1 cellular context compared by ENCODE assay signal in genomic region chr9:88193766-88194165, GRCh38.
A peak's percentile ranks its signal among the peaks of the same experiment; 100 is the strongest.
TF ChIP-seq lines count a peak whose summit lies in the region.

No MANE protein-coding gene starts in this region.

TF ChIP-seq in liver, 16 proteins besides CTCF, POLR2A, EP300 and RAD21 (continued from another document):
- TF ChIP-seq HNF4G (IDR thresholded peaks at IDR 0.05): no peak
- TF ChIP-seq JUND (IDR thresholded peaks at IDR 0.05): peak in 1 of 2 donors; percentile 62
- peak; percentile 76 for TF ChIP-seq TAF1 (conservative IDR thresholded peaks at IDR 0.05)
